1 cellular context compared by ENCODE assay signal in the genomic region with DNA sequence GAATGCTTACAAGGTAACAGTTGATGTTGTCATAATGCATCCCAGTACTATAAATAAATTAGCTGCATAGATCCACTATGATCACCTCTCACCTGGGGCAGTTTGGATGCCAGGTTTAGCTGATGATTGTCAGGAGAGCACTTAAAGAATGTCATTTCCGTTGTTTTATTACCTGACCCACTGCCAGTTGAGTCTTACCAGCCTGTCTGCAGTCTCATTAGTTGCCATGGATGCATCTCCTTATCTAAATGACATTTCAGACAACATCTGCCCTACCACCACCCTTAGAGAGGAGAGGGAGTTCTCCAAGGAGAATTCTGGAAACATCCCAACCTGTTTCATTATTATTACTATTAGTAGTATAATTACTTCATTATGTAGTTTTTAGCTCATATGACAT.
A peak's percentile ranks its signal among the peaks of the same experiment; 100 is the strongest.
TF ChIP-seq lines count a peak whose summit lies in the region.

No MANE protein-coding gene starts in this region.

TF ChIP-seq in SK-N-SH, 30 proteins besides CTCF, POLR2A, EP300 and RAD21 (continued from another document):
- TF ChIP-seq, protein P1, sequence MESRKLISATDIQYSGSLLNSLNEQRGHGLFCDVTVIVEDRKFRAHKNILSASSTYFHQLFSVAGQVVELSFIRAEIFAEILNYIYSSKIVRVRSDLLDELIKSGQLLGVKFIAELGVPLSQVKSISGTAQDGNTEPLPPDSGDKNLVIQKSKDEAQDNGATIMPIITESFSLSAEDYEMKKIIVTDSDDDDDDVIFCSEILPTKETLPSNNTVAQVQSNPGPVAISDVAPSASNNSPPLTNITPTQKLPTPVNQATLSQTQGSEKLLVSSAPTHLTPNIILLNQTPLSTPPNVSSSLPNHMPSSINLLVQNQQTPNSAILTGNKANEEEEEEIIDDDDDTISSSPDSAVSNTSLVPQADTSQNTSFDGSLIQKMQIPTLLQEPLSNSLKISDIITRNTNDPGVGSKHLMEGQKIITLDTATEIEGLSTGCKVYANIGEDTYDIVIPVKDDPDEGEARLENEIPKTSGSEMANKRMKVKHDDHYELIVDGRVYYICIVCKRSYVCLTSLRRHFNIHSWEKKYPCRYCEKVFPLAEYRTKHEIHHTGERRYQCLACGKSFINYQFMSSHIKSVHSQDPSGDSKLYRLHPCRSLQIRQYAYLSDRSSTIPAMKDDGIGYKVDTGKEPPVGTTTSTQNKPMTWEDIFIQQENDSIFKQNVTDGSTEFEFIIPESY (IDR thresholded peaks at IDR 0.05; ENCODE audit: borderline replicate concordance, low read depth) = no peak
- TF ChIP-seq CHD2 (IDR thresholded peaks at IDR 0.05; ENCODE audit: low read length, partially characterized antibody) (peak; percentile 45), GABPA (IDR thresholded peaks at IDR 0.05; ENCODE audit: low read depth) (no peak), JUND (IDR thresholded peaks at IDR 0.05) (no peak), NRF1 (IDR thresholded peaks at IDR 0.05; ENCODE audit: low read depth, low read length) (no peak), ELF1 (IDR thresholded peaks at IDR 0.05) (no peak), TAF1 (IDR thresholded peaks at IDR 0.05; ENCODE audit: borderline replicate concordance, low read depth, low read length) (no peak)
